Comparison of ENCODE assay signal across 1 cellular context in genomic region chr17:81713556-81714411, GRCh38.
TF ChIP-seq lines count a peak whose summit lies in the region.

No MANE protein-coding gene starts in this region.

TF ChIP-seq in liver, 16 proteins besides CTCF, POLR2A, EP300 and RAD21:
- peak; percentile 92 for TF ChIP-seq YY1 (IDR thresholded peaks at IDR 0.05)
- peak; percentile 74 for TF ChIP-seq REST (IDR thresholded peaks at IDR 0.05)
- TF ChIP-seq GABPA (IDR thresholded peaks at IDR 0.05 in 1 of 2, conservative IDR thresholded peaks at IDR 0.05 in 1 of 2): peak in 1 of 2 donors; percentile 36
- TF ChIP-seq MAX (IDR thresholded peaks at IDR 0.05): peak; percentile 88
- no peak for TF ChIP-seq NR2F2 (IDR thresholded peaks at IDR 0.05)
- TF ChIP-seq FOXA2 (IDR thresholded peaks at IDR 0.05): peak; percentile 8
- peak; percentile 75 to 82 for TF ChIP-seq HNF4A (conservative IDR thresholded peaks at IDR 0.05)
- TF ChIP-seq RXRA (IDR thresholded peaks at IDR 0.05): peak; percentile 50 to 76
- TF ChIP-seq EGR1 (IDR thresholded peaks at IDR 0.05; ENCODE audit: low read depth in 2 of 2): no peak
- TF ChIP-seq SP1 (IDR thresholded peaks at IDR 0.05): peak; percentile 66
